Comparison of ENCODE assay signal across 18 cellular contexts in genomic region chr7:34175837-34176236, GRCh38.
"Had no signal": no experiment of that assay in that cellular context is flagged by ENCODE, and none has a peak within 500 bp of the region (broad histone marks: within the 10 kb centered on the region; RNA-seq: fewer than 3 reads in every experiment).

No MANE protein-coding gene starts in this region.

- H3K27ac ChIP-seq: brain microvascular endothelial cell, coronary artery, esophagus squamous epithelium, right atrium auricular region, skin epidermis, tibial nerve had no signal

- H3K36me3 ChIP-seq: brain microvascular endothelial cell, esophagus squamous epithelium, right atrium auricular region, tibial nerve had no signal

- DNase-seq: activated B cell treated with CpG ODN at 0.5 μM for 24 hours; activated CD4-positive, alpha-beta T cell treated with anti-CD3 and anti-CD28 coated beads, Interleukin-2, amount 10 ng/mL, durations not matched to agents 24 days and 14 days; activated CD8-positive, alpha-beta memory T cell treated with anti-CD3 and anti-CD28 coated beads, Interleukin-2, amount 50 U/mL, for 48 hours; activated naive CD8-positive, alpha-beta T cell treated with anti-CD3 and anti-CD28 coated beads for 36 hours; brain microvascular endothelial cell; effector CD4-positive, alpha-beta T cell; esophagus squamous epithelium; natural killer cell; nucleus accumbens; stimulated activated CD4-positive, alpha-beta T cell treated with anti-CD3 and anti-CD28 coated beads, Interleukin-4, amount 100 ng/mL, for 24 hours; stimulated activated naive CD4-positive, alpha-beta T cell treated with Interleukin-2 at 50 U/mL for 16 hours; substantia nigra had no signal

- H3K4me1 Mint-ChIP-seq: activated B cell treated with CpG ODN at 0.5 μM for 24 hours; activated CD4-positive, alpha-beta T cell treated with anti-CD3 and anti-CD28 coated beads, Interleukin-2, amount 10 ng/mL, durations not matched to agents 24 days and 14 days; activated naive CD8-positive, alpha-beta T cell treated with anti-CD3 and anti-CD28 coated beads for 36 hours; central memory CD8-positive, alpha-beta T cell; natural killer cell had no signal

- H3K4me3 Mint-ChIP-seq: activated B cell treated with CpG ODN at 0.5 μM for 24 hours; activated CD4-positive, alpha-beta T cell treated with anti-CD3 and anti-CD28 coated beads, Interleukin-2, amount 10 ng/mL, durations not matched to agents 24 days and 14 days; activated naive CD8-positive, alpha-beta T cell treated with anti-CD3 and anti-CD28 coated beads for 36 hours; central memory CD8-positive, alpha-beta T cell; natural killer cell; T-helper 1 cell treated with Interleukin-12 subunit alpha and Interleukin-12 subunit beta and Interleukin-4 antibody, amounts not matched to agents 30 μg/mL and 1 μg/mL, for 36 hours had no signal

- H3K4me1 ChIP-seq: esophagus squamous epithelium, right atrium auricular region had no signal

- H3K9me3 ChIP-seq: esophagus squamous epithelium, right atrium auricular region had no signal

- H3K27me3 ChIP-seq: brain microvascular endothelial cell, esophagus squamous epithelium, right atrium auricular region, tibial nerve had no signal

- H3K27ac Mint-ChIP-seq: activated B cell treated with CpG ODN at 0.5 μM for 24 hours; activated CD4-positive, alpha-beta T cell treated with anti-CD3 and anti-CD28 coated beads, Interleukin-2, amount 10 ng/mL, durations not matched to agents 24 days and 14 days; activated naive CD8-positive, alpha-beta T cell treated with anti-CD3 and anti-CD28 coated beads for 36 hours; natural killer cell; T-helper 1 cell treated with Interleukin-12 subunit alpha and Interleukin-12 subunit beta and Interleukin-4 antibody, amounts not matched to agents 30 μg/mL and 1 μg/mL, for 36 hours had no signal

- ATAC-seq: natural killer cell had no signal

- H3K4me3 ChIP-seq: coronary artery, esophagus squamous epithelium, right atrium auricular region, tibial nerve had no signal

- H3K36me3 Mint-ChIP-seq: activated naive CD8-positive, alpha-beta T cell treated with anti-CD3 and anti-CD28 coated beads for 36 hours had no signal

- H3K9me3 Mint-ChIP-seq: activated CD4-positive, alpha-beta T cell treated with anti-CD3 and anti-CD28 coated beads, Interleukin-2, amount 10 ng/mL, durations not matched to agents 24 days and 14 days had no signal

- H3K27me3 Mint-ChIP-seq: activated B cell treated with CpG ODN at 0.5 μM for 24 hours; activated CD4-positive, alpha-beta T cell treated with anti-CD3 and anti-CD28 coated beads, Interleukin-2, amount 10 ng/mL, durations not matched to agents 24 days and 14 days; activated naive CD8-positive, alpha-beta T cell treated with anti-CD3 and anti-CD28 coated beads for 36 hours had no signal
